In the genomic region with DNA sequence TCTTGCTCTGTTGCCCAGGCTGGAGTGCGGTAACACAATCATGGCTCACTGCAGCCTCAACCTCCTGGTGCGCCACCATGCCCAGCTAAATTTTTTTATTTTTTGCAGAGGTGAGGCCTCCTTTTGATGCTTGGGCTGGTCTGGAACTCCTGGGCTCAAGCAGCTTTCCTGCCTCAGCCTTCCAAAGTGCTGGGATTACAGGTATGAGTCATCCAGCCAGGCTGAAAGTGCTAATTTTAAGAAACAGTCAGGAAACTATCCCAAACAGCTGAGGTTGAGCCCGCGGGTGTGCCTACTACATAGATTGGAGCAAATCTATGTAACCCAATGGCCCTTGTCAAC, we compare ENCODE assay signal across 1 cellular context.
TF ChIP-seq lines count a peak whose summit lies in the region.

No MANE protein-coding gene starts in this region.

TF ChIP-seq in GM23338, 12 proteins besides CTCF, POLR2A, EP300 and RAD21 (continued from another document):
- no peak for TF ChIP-seq EZH2phosphoT487 (IDR thresholded peaks at IDR 0.05; ENCODE audit: unreplicated experiment)
- TF ChIP-seq, protein P1, sequence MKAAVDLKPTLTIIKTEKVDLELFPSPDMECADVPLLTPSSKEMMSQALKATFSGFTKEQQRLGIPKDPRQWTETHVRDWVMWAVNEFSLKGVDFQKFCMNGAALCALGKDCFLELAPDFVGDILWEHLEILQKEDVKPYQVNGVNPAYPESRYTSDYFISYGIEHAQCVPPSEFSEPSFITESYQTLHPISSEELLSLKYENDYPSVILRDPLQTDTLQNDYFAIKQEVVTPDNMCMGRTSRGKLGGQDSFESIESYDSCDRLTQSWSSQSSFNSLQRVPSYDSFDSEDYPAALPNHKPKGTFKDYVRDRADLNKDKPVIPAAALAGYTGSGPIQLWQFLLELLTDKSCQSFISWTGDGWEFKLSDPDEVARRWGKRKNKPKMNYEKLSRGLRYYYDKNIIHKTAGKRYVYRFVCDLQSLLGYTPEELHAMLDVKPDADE (IDR thresholded peaks at IDR 0.05), result no peak
